8 cellular contexts compared by ENCODE assay signal in genomic region chr7:2632717-2633537, GRCh38. TPM values are rescaled to one million over a fixed set of nuclear protein-coding genes. Genes with fewer than 3 reads are reported as not detected.
A peak's percentile ranks its signal among the peaks of the same experiment; 100 is the strongest.
DNase-seq lines count a peak whose midpoint lies in the region; ATAC-seq and TF ChIP-seq lines count a peak whose summit lies in the region.

No MANE protein-coding gene starts in this region.

- peak overlapping the region; percentile 77 to 85 (median 82) for H3K27ac ChIP-seq in esophagus muscularis mucosa (replicated peaks in 1 of 4)
- peak overlapping the region; percentile 74 for H3K27ac ChIP-seq in temporal lobe (ENCODE audit: low read depth, low read length)

- peak overlapping the region; percentile 82 to 96 (median 88) for H3K4me3 ChIP-seq in esophagus muscularis mucosa

- H3K9me3 Mint-ChIP-seq in activated CD8-positive, alpha-beta memory T cell treated with anti-CD3 and anti-CD28 coated beads, Interleukin-2, amount 10 ng/mL, durations not matched to agents 7 days and 5 days (ENCODE audit: low read depth), result no peaks in the 10 kb centered on the region
- H3K9me3 Mint-ChIP-seq in naive B cell, result no peaks in the 10 kb centered on the region

- TF ChIP-seq CTCF in GM20000 (IDR thresholded peaks at IDR 0.05; ENCODE audit: extremely low read depth, missing control alignments) (no peak), esophagus muscularis mucosa (IDR thresholded peaks at IDR 0.05) (no peak)

- intact Hi-C loops in esophagus muscularis mucosa (cut with DNase I), result no loop called here

- H3K4me1 ChIP-seq in esophagus muscularis mucosa, result peaks cover 52 to 77% (median 73%) of the 10 kb centered on the region in 4 donors

- H3K36me3 Mint-ChIP-seq in activated CD8-positive, alpha-beta memory T cell treated with anti-CD3 and anti-CD28 coated beads, Interleukin-2, amount 10 ng/mL, durations not matched to agents 7 days and 5 days, result no peaks in the 10 kb centered on the region
- no peaks in the 10 kb centered on the region for H3K36me3 Mint-ChIP-seq in naive B cell

- 3% methylated on average over 8 of the region's 36 CpGs for WGBS in esophagus muscularis mucosa

- H3K27ac Mint-ChIP-seq in activated CD8-positive, alpha-beta memory T cell treated with anti-CD3 and anti-CD28 coated beads, Interleukin-2, amount 10 ng/mL, durations not matched to agents 7 days and 5 days, result peak overlapping the region; percentile 72
- peak overlapping the region; percentile 84 to 95 (median 90) for H3K27ac Mint-ChIP-seq in naive B cell

- TF ChIP-seq EP300 in esophagus muscularis mucosa (IDR thresholded peaks at IDR 0.05), result no peak

- H3K36me3 ChIP-seq in esophagus muscularis mucosa, result no peaks in the 10 kb centered on the region

- peaks cover 5% of the 10 kb centered on the region for H3K27me3 Mint-ChIP-seq in activated CD8-positive, alpha-beta memory T cell treated with anti-CD3 and anti-CD28 coated beads, Interleukin-2, amount 10 ng/mL, durations not matched to agents 7 days and 5 days
- no peaks in the 10 kb centered on the region for H3K27me3 Mint-ChIP-seq in naive B cell

- no peaks in the 10 kb centered on the region for H3K27me3 ChIP-seq in esophagus muscularis mucosa

- DNase-seq in Ammon's horn (ENCODE audit: low spot score) (peak; percentile 69), GM20000 (ENCODE audit: low spot score) (peak; percentile 77), NCI-H510A (lab: John Stamatoyannopoulos, UW) (peak; percentile 79), esophagus muscularis mucosa (ENCODE audit: extremely low spot score) (no peak), naive B cell (peak; percentile 50)
- peak; percentile 54 for DNase-seq in activated CD8-positive, alpha-beta memory T cell treated with anti-CD3 and anti-CD28 coated beads, Interleukin-2, amount 10 ng/mL, durations not matched to agents 7 days and 5 days

- no peak for ATAC-seq in activated CD8-positive, alpha-beta memory T cell treated with anti-CD3 and anti-CD28 coated beads, Interleukin-2, amount 10 ng/mL, durations not matched to agents 7 days and 5 days
- ATAC-seq in naive B cell (ENCODE audit: low read depth in 2 of 2) (peak; percentile 11 to 20), GM19328 (IDR thresholded peaks at IDR 0.05; ENCODE audit: unreplicated experiment) (no peak)

- H3K9me3 ChIP-seq in esophagus muscularis mucosa, result no peaks in the 10 kb centered on the region

- CTCF ChIA-PET in activated CD8-positive, alpha-beta memory T cell treated with anti-CD3 and anti-CD28 coated beads, Interleukin-2, amount 10 ng/mL, durations not matched to agents 7 days and 5 days (lab: Charles Lee), result interaction anchor here (0.6 to 3.3 kb wide), 5 partner anchors 10 to 412 kb away, joined by 3 to 12 read pairs (median 4); no protein-coding TSS in a partner anchor

- H3K4me1 Mint-ChIP-seq in activated CD8-positive, alpha-beta memory T cell treated with anti-CD3 and anti-CD28 coated beads, Interleukin-2, amount 10 ng/mL, durations not matched to agents 7 days and 5 days, result peaks cover 17% of the 10 kb centered on the region
- H3K4me1 Mint-ChIP-seq in naive B cell, result peaks cover 35 to 47% (median 47%) of the 10 kb centered on the region in 3 donors

- H3K4me3 Mint-ChIP-seq in activated CD8-positive, alpha-beta memory T cell treated with anti-CD3 and anti-CD28 coated beads, Interleukin-2, amount 10 ng/mL, durations not matched to agents 7 days and 5 days, result peak overlapping the region; percentile 79
- H3K4me3 Mint-ChIP-seq in naive B cell, result peak overlapping the region; percentile 91 to 99 (median 96)

- no peak for TF ChIP-seq POLR2A in esophagus muscularis mucosa (IDR thresholded peaks at IDR 0.05; ENCODE audit: low read depth)

RNA-seq across cellular contexts. Expression of gene TTYH3, which starts 1.1 kb away (rescaled TPM):
- 10 to 100 TPM; 19.9 to 31.7 TPM for total RNA-seq in activated CD8-positive, alpha-beta memory T cell treated with anti-CD3 and anti-CD28 coated beads, Interleukin-2, amount 10 ng/mL, durations not matched to agents 7 days and 5 days
- total RNA-seq in esophagus muscularis mucosa (10 to 100 TPM; 17.4 to 25.7 (median 20.2) TPM), temporal lobe (68.4 TPM)
- 1 to 10 TPM; 1.2 to 4.4 (median 2.5) TPM for polyA plus RNA-seq in naive B cell (ENCODE audit: low read depth in 6 of 6)

RNA-seq across cellular contexts. Expression of gene AMZ1, which starts 55.1 kb away (rescaled TPM):
- under 1 TPM; 0.29 to 0.40 TPM for total RNA-seq in activated CD8-positive, alpha-beta memory T cell treated with anti-CD3 and anti-CD28 coated beads, Interleukin-2, amount 10 ng/mL, durations not matched to agents 7 days and 5 days
- 1 to 10 TPM in 1 of 4 donors, under 1 TPM in 3; under 0.01 to 1.2 (median 0.53) TPM for total RNA-seq in esophagus muscularis mucosa
- polyA plus RNA-seq in naive B cell (ENCODE audit: low read depth in 6 of 6), result 1 to 10 TPM in 5 of 6 donors, not detected in 1; 1.4 to 3.3 (median 2.7) TPM
- total RNA-seq in temporal lobe, result 1.5 TPM

Comparison
In these comparisons a context has a peak if more than half of its experiments do, and no peak if none do; other contexts are left out.
1. ATAC-seq: peak in naive B cell (2 of 2); none in activated CD8-positive, alpha-beta memory T cell treated with anti-CD3 and anti-CD28 coated beads, Interleukin-2, amount 10 ng/mL, durations not matched to agents 7 days and 5 days (single experiment) and GM19328 (single experiment).